29 cellular contexts compared by ENCODE assay signal in genomic region chr2:9150568-9150900, GRCh38. TPM values are rescaled to one million over a fixed set of nuclear protein-coding genes. Genes with fewer than 3 reads are reported as not detected.
"Had no signal": no experiment of that assay in that cellular context is flagged by ENCODE, and none has a peak within 500 bp of the region (broad histone marks: within the 10 kb centered on the region; RNA-seq: fewer than 3 reads in every experiment).

No MANE protein-coding gene starts in this region.

- FAIRE-seq: colon had no signal

- H3K9me3 ChIP-seq: adrenal gland, body of pancreas, esophagus muscularis mucosa, gastrocnemius medialis had no signal

- ATAC-seq: activated CD4-positive, alpha-beta T cell treated with anti-CD3 and anti-CD28 coated beads for 36 hours; activated CD8-positive, alpha-beta memory T cell treated with anti-CD3 and anti-CD28 coated beads, Interleukin-2, amount 10 ng/mL, durations not matched to agents 7 days and 5 days; activated CD8-positive, alpha-beta T cell treated with anti-CD3 and anti-CD28 coated beads, Interleukin-2, amount 10 ng/mL, durations not matched to agents 7 days and 5 days; activated naive CD8-positive, alpha-beta T cell treated with anti-CD3 and anti-CD28 coated beads, Interleukin-2, amount 50 U/mL, for 24 hours; body of pancreas; effector memory CD8-positive, alpha-beta T cell; gastrocnemius medialis had no signal

- H3K27ac ChIP-seq: adrenal gland, body of pancreas, esophagus muscularis mucosa, foreskin keratinocyte, gastrocnemius medialis had no signal

- H3K27me3 ChIP-seq: adrenal gland, body of pancreas, esophagus muscularis mucosa, foreskin keratinocyte, gastrocnemius medialis had no signal

- DNase-seq: activated CD4-positive, alpha-beta memory T cell treated with anti-CD3 and anti-CD28 coated beads for 36 hours; activated CD4-positive, alpha-beta T cell treated with anti-CD3 and anti-CD28 coated beads for 36 hours; activated CD4-positive, alpha-beta T cell treated with anti-CD3 and anti-CD28 coated beads, Interleukin-2, amount 10 ng/mL, durations not matched to agents 24 days and 14 days; activated CD4-positive, CD25-positive, alpha-beta regulatory T cell; activated CD4-positive, CD25-positive, alpha-beta regulatory T cell treated with anti-CD3 and anti-CD28 coated beads, Interleukin-2, amount 50 U/mL, for 72 hours; activated CD8-positive, alpha-beta memory T cell treated with anti-CD3 and anti-CD28 coated beads, Interleukin-2, amount 10 ng/mL, durations not matched to agents 7 days and 5 days; activated CD8-positive, alpha-beta memory T cell treated with anti-CD3 and anti-CD28 coated beads, Interleukin-2, amount 50 U/mL, for 4 hours; activated CD8-positive, alpha-beta T cell treated with anti-CD3 and anti-CD28 coated beads, Interleukin-2, amount 10 ng/mL, durations not matched to agents 7 days and 5 days; activated effector memory CD4-positive, alpha-beta T cell treated with anti-CD3 and anti-CD28 coated beads, Interleukin-2, amount 50 U/mL, for 16 hours; activated naive CD4-positive, alpha-beta T cell treated with anti-CD3 and anti-CD28 coated beads for 36 hours; activated naive CD8-positive, alpha-beta T cell treated with anti-CD3 and anti-CD28 coated beads for 36 hours; activated naive CD8-positive, alpha-beta T cell treated with anti-CD3 and anti-CD28 coated beads, Interleukin-2, amount 50 U/mL, for 24 hours; activated T-cell treated with anti-CD3 and anti-CD28 coated beads, Interleukin-2, amount 50 U/mL, for 1 hour; activated T-cell treated with anti-CD3 and anti-CD28 coated beads, Interleukin-2, amount 50 U/mL, for 48 hours; adrenal gland; amygdala; aorta; body of pancreas; cortex of kidney; dermis blood vessel endothelial cell; effector CD4-positive, alpha-beta T cell; effector memory CD8-positive, alpha-beta T cell; erythroblast; foreskin keratinocyte; gastrocnemius medialis; glutamatergic neuron; T-helper 2 cell had no signal

- H3K36me3 ChIP-seq: adrenal gland, esophagus muscularis mucosa, gastrocnemius medialis had no signal

- H3K4me1 ChIP-seq: adrenal gland, foreskin keratinocyte had no signal

- H3K4me3 ChIP-seq: adrenal gland, body of pancreas, esophagus muscularis mucosa, gastrocnemius medialis had no signal

RNA-seq across cellular contexts. Expression of gene ASAP2, which starts 56.1 kb away (rescaled TPM):
- total RNA-seq: activated CD8-positive, alpha-beta T cell treated with anti-CD3 and anti-CD28 coated beads, Interleukin-2, amount 10 ng/mL, durations not matched to agents 7 days and 5 days had no signal
